14 cellular contexts compared by ENCODE assay signal in the genomic region with DNA sequence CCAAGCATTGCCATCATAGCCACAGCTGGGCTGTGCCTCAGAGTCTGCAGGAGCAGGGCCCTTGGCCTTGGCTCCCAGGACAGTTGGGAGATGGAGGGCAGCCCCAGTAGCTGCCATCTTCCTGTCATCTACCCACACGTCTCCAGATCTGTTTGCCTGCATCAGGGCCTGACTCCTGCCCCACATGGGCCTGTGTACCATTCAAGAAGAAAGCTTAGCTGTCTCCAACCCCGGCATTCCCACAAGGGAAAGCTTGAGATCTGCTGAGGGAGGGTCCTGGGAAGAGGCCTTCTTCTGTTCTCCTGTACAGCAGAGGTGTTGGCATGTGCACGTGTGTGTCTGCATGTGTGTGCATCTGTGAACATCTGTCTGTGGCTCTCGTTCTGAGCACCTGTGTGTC.
A peak's percentile ranks its signal among the peaks of the same experiment; 100 is the strongest.
DNase-seq lines count a peak whose midpoint lies in the region; TF ChIP-seq lines count a peak whose summit lies in the region.
"Had no signal": no experiment of that assay in that cellular context is flagged by ENCODE, and none has a peak within 500 bp of the region (broad histone marks: within the 10 kb centered on the region; RNA-seq: fewer than 3 reads in every experiment).

No MANE protein-coding gene starts in this region.

- H3K27ac ChIP-seq in BLaER1 treated with 17β-estradiol and CSF1 and Interleukin-3, amounts not matched to agents 10 nM and 100 nM = peak overlapping the region in 3 of 11 experiments; percentile 72 to 77 (median 72); a peak in 3 of 22 replicates
- H3K27ac ChIP-seq in CD4-positive, alpha-beta memory T cell (ENCODE audit: low read depth, low read length) = peak overlapping the region; percentile 68
- H3K27ac ChIP-seq: pancreas, SK-N-MC had no signal

- peak overlapping the region; percentile 3 to 87 (median 84) for H3K4me3 Mint-ChIP-seq in CD4-positive, alpha-beta memory T cell
- peak overlapping the region; percentile 78 for H3K4me3 Mint-ChIP-seq in activated naive CD8-positive, alpha-beta T cell
- H3K4me3 Mint-ChIP-seq in mesothelial cell of epicardium = peak overlapping the region; percentile 58

- peaks cover 43 to 80% (median 65%) of the 10 kb centered on the region in 4 donors for H3K4me1 Mint-ChIP-seq in CD4-positive, alpha-beta memory T cell
- peaks cover 62% of the 10 kb centered on the region for H3K4me1 Mint-ChIP-seq in activated naive CD8-positive, alpha-beta T cell (ENCODE audit: low read depth)
- H3K4me1 Mint-ChIP-seq in mesothelial cell of epicardium = peaks cover 26% of the 10 kb centered on the region

- peaks cover 0 to 7% (median 6%) of the 10 kb centered on the region in 11 experiments; a peak in 14 of 22 replicates for H3K9me3 ChIP-seq in BLaER1 treated with 17β-estradiol and CSF1 and Interleukin-3, amounts not matched to agents 10 nM and 100 nM (replicated peaks in 1 of 11)
- no peaks in the 10 kb centered on the region for H3K9me3 ChIP-seq in CD4-positive, alpha-beta memory T cell (ENCODE audit: control insufficient read depth in 1 of 2, low read length in 2 of 2)
- H3K9me3 ChIP-seq: pancreas, transverse colon had no signal

- peaks cover 53 to 92% (median 86%) of the 10 kb centered on the region in 10 experiments for H3K4me1 ChIP-seq in BLaER1 treated with 17β-estradiol and CSF1 and Interleukin-3, amounts not matched to agents 10 nM and 100 nM
- peaks cover 61% of the 10 kb centered on the region for H3K4me1 ChIP-seq in CD4-positive, alpha-beta memory T cell (ENCODE audit: insufficient read depth, low read length)
- H3K4me1 ChIP-seq: pancreas had no signal

- peaks cover 0 to 4% (median 0%) of the 10 kb centered on the region in 11 experiments; a peak in 5 of 22 replicates for H3K27me3 ChIP-seq in BLaER1 treated with 17β-estradiol and CSF1 and Interleukin-3, amounts not matched to agents 10 nM and 100 nM
- no peaks in the 10 kb centered on the region for H3K27me3 ChIP-seq in CD4-positive, alpha-beta memory T cell (ENCODE audit: insufficient read depth, low read length)
- H3K27me3 ChIP-seq: pancreas had no signal

- H3K9me3 Mint-ChIP-seq in CD4-positive, alpha-beta memory T cell = no peaks in the 10 kb centered on the region
- no peaks in the 10 kb centered on the region for H3K9me3 Mint-ChIP-seq in activated naive CD8-positive, alpha-beta T cell (ENCODE audit: low read depth)
- H3K9me3 Mint-ChIP-seq in mesothelial cell of epicardium = no peaks in the 10 kb centered on the region

- intact Hi-C loops in CD4-positive, alpha-beta memory T cell (cut with micrococcal nuclease) = loop anchor here (2.0 to 10.0 kb wide), 2 partner anchors 189 to 225 kb away; a partner anchor contains a TSS

- H3K36me3 ChIP-seq in BLaER1 treated with 17β-estradiol and CSF1 and Interleukin-3, amounts not matched to agents 10 nM and 100 nM = no peaks in the 10 kb centered on the region
- H3K36me3 ChIP-seq in CD4-positive, alpha-beta memory T cell (ENCODE audit: insufficient read depth, low read length) = no peaks in the 10 kb centered on the region
- H3K36me3 ChIP-seq: pancreas, transverse colon had no signal

- POLR2A ChIA-PET in CD4-positive, alpha-beta memory T cell (lab: Charles Lee; ENCODE audit: partially characterized antibody) = interaction anchor here (0.9 to 2.1 kb wide), 9 partner anchors 10 to 238 kb away, joined by 3 to 13 read pairs (median 5); a partner anchor contains a TSS

- H3K27me3 Mint-ChIP-seq in CD4-positive, alpha-beta memory T cell = no peaks in the 10 kb centered on the region
- no peaks in the 10 kb centered on the region for H3K27me3 Mint-ChIP-seq in activated naive CD8-positive, alpha-beta T cell
- peaks cover 28% of the 10 kb centered on the region for H3K27me3 Mint-ChIP-seq in mesothelial cell of epicardium (ENCODE audit: low read depth)

- H3K27ac Mint-ChIP-seq in CD4-positive, alpha-beta memory T cell = peak overlapping the region; percentile 26 to 97 (median 91)
- H3K27ac Mint-ChIP-seq in activated naive CD8-positive, alpha-beta T cell = peak overlapping the region; percentile 80
- no peak overlapping the region for H3K27ac Mint-ChIP-seq in mesothelial cell of epicardium

- TF ChIP-seq CTCF in mesothelial cell of epicardium (IDR thresholded peaks at IDR 0.05; ENCODE audit: unreplicated experiment) = no peak

- no peaks in the 10 kb centered on the region for H4K20me1 ChIP-seq in BLaER1 treated with 17β-estradiol and CSF1 and Interleukin-3, amounts not matched to agents 10 nM and 100 nM

- CTCF ChIA-PET in CD4-positive, alpha-beta memory T cell (lab: Charles Lee; ENCODE audit: partially characterized antibody) = interaction anchor here (0.7 to 2.0 kb wide), 4 partner anchors 11 to 121 kb away, joined by 3 to 8 read pairs (median 5); no protein-coding TSS in a partner anchor

- no peak overlapping the region for H3K4me3 ChIP-seq in BLaER1 treated with 17β-estradiol and CSF1 and Interleukin-3, amounts not matched to agents 10 nM and 100 nM
- no peak overlapping the region for H3K4me3 ChIP-seq in CD4-positive, alpha-beta memory T cell (ENCODE audit: low read length in 2 of 2)
- H3K4me3 ChIP-seq: pancreas, SK-N-MC, smooth muscle cell, transverse colon had no signal

- no peak for DNase-seq in CD4-positive, alpha-beta memory T cell
- DNase-seq in mesothelial cell of epicardium (ENCODE audit: low spot score in 2 of 2, unreplicated experiment in 2 of 2) (no peak), activated gamma-delta T cell (lab: John Stamatoyannopoulos, UW) (no peak), NCI-H1092 (lab: John Stamatoyannopoulos, UW) (no peak), SK-N-DZ (ENCODE audit: low spot score) (no peak)
- DNase-seq: cerebellar nuclear complex, NCI-H187 treated with DMSO at 0.1 percent for 48 hours, NCI-H510A treated with DMSO at 0.1 percent for 48 hours, pancreas, transverse colon had no signal

- no peaks in the 10 kb centered on the region for H3K36me3 Mint-ChIP-seq in CD4-positive, alpha-beta memory T cell
- no peaks in the 10 kb centered on the region for H3K36me3 Mint-ChIP-seq in activated naive CD8-positive, alpha-beta T cell
- H3K36me3 Mint-ChIP-seq in mesothelial cell of epicardium = no peaks in the 10 kb centered on the region

- H3K9ac ChIP-seq in BLaER1 treated with 17β-estradiol and CSF1 and Interleukin-3, amounts not matched to agents 10 nM and 100 nM = no peak overlapping the region

- peak overlapping the region in 10 of 11 experiments; percentile 86 to 96 (median 94); a peak in 18 of 22 replicates for H3K4me2 ChIP-seq in BLaER1 treated with 17β-estradiol and CSF1 and Interleukin-3, amounts not matched to agents 10 nM and 100 nM
